ENCODE assay signal across 10 cellular contexts in genomic region chr1:87644500-87645245, GRCh38.
DNase-seq lines count a peak whose midpoint lies in the region; ATAC-seq and TF ChIP-seq lines count a peak whose summit lies in the region.
"Had no signal": no experiment of that assay in that cellular context is flagged by ENCODE, and none has a peak within 500 bp of the region (broad histone marks: within the 10 kb centered on the region; RNA-seq: fewer than 3 reads in every experiment).

No MANE protein-coding gene starts in this region.

- H3K4me1 ChIP-seq in gastroesophageal sphincter (peaks cover 0 to 23% (median 5%) of the 10 kb centered on the region in 3 donors), SJCRH30 (peaks cover 7% of the 10 kb centered on the region; the same call in 1 of the 2 replicates)

- WGBS in gastroesophageal sphincter (ENCODE audit: low coverage in 1 of 2), 2 donors: 32 to 57% methylated on average over 8 of the region's 8 CpGs

- H3K36me3 ChIP-seq in gastroesophageal sphincter (no peaks in the 10 kb centered on the region), SJCRH30 (no peaks in the 10 kb centered on the region)
- H3K36me3 ChIP-seq: stomach had no signal

- DNase-seq in NOMO-1 (lab: John Stamatoyannopoulos, UW; ENCODE audit: unreplicated experiment in 2 of 2) (peak; percentile 1 to 51), NOMO-1 treated with dmso at 0.1 percent for 144 hours (lab: John Stamatoyannopoulos, UW; ENCODE audit: unreplicated experiment) (no peak), RPMI7951 (ENCODE audit: low read depth) (peak; percentile 65), stromal cell of bone marrow (ENCODE audit: low read depth) (peak; percentile 45), RPMI8226 (no peak), SJCRH30 (no peak)
- DNase-seq: NCI-H146, stomach had no signal

- H3K27ac ChIP-seq in gastroesophageal sphincter (peak overlapping the region in 3 of 4 donors; percentile 17 to 56 (median 52)), SJCRH30 (no peak overlapping the region; the same call in 1 of the 2 replicates)
- H3K27ac ChIP-seq: stomach had no signal

- no peak for TF ChIP-seq EP300 in gastroesophageal sphincter (IDR thresholded peaks at IDR 0.05)

- TF ChIP-seq CTCF in gastroesophageal sphincter (IDR thresholded peaks at IDR 0.05): no peak

- no peak overlapping the region for H3K4me3 ChIP-seq in gastroesophageal sphincter
- H3K4me3 ChIP-seq in SJCRH30: no peak overlapping the region
- H3K4me3 ChIP-seq: stomach had no signal

- no peaks in the 10 kb centered on the region for H3K27me3 ChIP-seq in gastroesophageal sphincter
- H3K27me3 ChIP-seq in SJCRH30: no peaks in the 10 kb centered on the region
- H3K27me3 ChIP-seq: stomach had no signal

- ATAC-seq in gastroesophageal sphincter (no peak), GM21526 (IDR thresholded peaks at IDR 0.05; ENCODE audit: low FRiP score, unreplicated experiment) (no peak)

- TF ChIP-seq POLR2A in gastroesophageal sphincter (IDR thresholded peaks at IDR 0.05): no peak

- H3K9me3 ChIP-seq in gastroesophageal sphincter (no peaks in the 10 kb centered on the region), SJCRH30 (replicated peaks) (no peaks in the 10 kb centered on the region)
- H3K9me3 ChIP-seq: stomach had no signal

Comparison
In these comparisons a context has a peak if more than half of its experiments do, and no peak if none do; other contexts are left out.
1. DNase-seq: peak in NOMO-1 (2 of 2), RPMI7951 (single experiment) and stromal cell of bone marrow (single experiment); none in NOMO-1 treated with dmso at 0.1 percent for 144 hours (single experiment), RPMI8226 (single experiment) and SJCRH30 (0 of 2).